2 cellular contexts compared by ENCODE assay signal in genomic region chr17:57899391-57899790, GRCh38.
TF ChIP-seq lines count a peak whose summit lies in the region.

No MANE protein-coding gene starts in this region.

TF ChIP-seq in GM23338, 12 proteins besides CTCF, POLR2A, EP300 and RAD21:
- no peak for TF ChIP-seq ZNF114 (CRISPR knock-in tag; IDR thresholded peaks at IDR 0.05)
- TF ChIP-seq POLR2AphosphoS5 (IDR thresholded peaks at IDR 0.05; ENCODE audit: low read depth) = no peak
- TF ChIP-seq REST (IDR thresholded peaks at IDR 0.05; ENCODE audit: unreplicated experiment) = no peak
- TF ChIP-seq JUNB (IDR thresholded peaks at IDR 0.05; ENCODE audit: unreplicated experiment) = no peak
- TF ChIP-seq EZH2 (IDR thresholded peaks at IDR 0.05; ENCODE audit: low read depth, unreplicated experiment) = no peak
- TF ChIP-seq EZH2phosphoT487 (IDR thresholded peaks at IDR 0.05; ENCODE audit: unreplicated experiment) = no peak
TF ChIP-seq in GM23338: peak in this region for 0.

TF ChIP-seq in SK-N-SH, 30 proteins besides CTCF, POLR2A, EP300 and RAD21:
- TF ChIP-seq MXI1 (IDR thresholded peaks at IDR 0.05; ENCODE audit: low read depth, low read length) (no peak), GATA2 (CRISPR knock-in tag; IDR thresholded peaks at IDR 0.05) (no peak), SIN3A (IDR thresholded peaks at IDR 0.05; ENCODE audit: borderline replicate concordance, low read depth, low read length) (no peak), FOXJ3 (CRISPR knock-in tag; IDR thresholded peaks at IDR 0.05) (no peak), TCF12 (IDR thresholded peaks at IDR 0.05) (no peak), TEAD4 (IDR thresholded peaks at IDR 0.05; ENCODE audit: borderline replicate concordance, insufficient read depth) (no peak), RXRA (IDR thresholded peaks at IDR 0.05; ENCODE audit: borderline replicate concordance, low read depth) (no peak), REST (IDR thresholded peaks at IDR 0.05; ENCODE audit: low read depth, low read length) (no peak), RFX5 (IDR thresholded peaks at IDR 0.05; ENCODE audit: low read length) (no peak), MAX (IDR thresholded peaks at IDR 0.05; ENCODE audit: low read depth) (no peak), YY1 (IDR thresholded peaks at IDR 0.05; ENCODE audit: low read depth) (no peak)
